1 cellular context compared by ENCODE assay signal in the genomic region with DNA sequence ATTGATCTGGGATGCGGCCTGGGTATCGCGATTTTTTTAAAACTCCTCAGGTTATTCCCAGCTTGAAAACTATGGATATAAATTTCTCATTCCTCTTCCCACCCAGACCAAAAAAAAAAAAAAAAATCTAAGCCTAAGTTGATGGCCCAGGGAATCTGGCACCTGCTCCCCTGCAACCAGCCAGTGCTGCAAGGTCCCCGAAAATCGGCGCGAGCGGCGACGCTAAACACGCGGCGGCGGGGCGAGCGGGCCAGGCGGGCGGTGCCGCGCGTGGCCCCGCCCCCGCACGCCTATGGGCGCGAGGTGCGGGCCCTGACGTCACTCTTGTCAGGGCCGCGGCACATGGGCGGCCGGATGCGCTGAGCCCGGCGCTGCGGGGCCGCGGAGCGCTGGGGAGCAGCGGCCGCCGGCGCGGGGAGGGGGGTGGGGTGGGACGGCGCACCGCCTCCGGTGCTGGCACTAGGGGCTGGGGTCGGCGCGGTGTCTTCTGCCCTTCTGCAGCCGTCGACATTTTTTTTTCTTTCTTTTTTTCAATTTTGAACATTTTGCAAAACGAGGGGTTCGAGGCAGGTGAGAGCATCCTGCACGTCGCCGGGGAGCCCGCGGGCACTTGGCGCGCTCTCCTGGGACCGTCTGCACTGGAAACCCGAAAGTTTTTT.
TF ChIP-seq lines count a peak whose summit lies in the region.

Gene HLF (plus strand): TSS at position 321 of the 659 bp plus-strand sequence. CDS start 525 bp downstream, outside the sequence.

TF ChIP-seq in K562, 482 proteins besides CTCF, POLR2A, EP300 and RAD21 (continued from another document):
- TF ChIP-seq CTBP1 (IDR thresholded peaks at IDR 0.05; ENCODE audit: borderline replicate concordance) (peak; percentile 94), E2F6 (IDR thresholded peaks at IDR 0.05; ENCODE audit: borderline replicate concordance in 1 of 2, extremely low read depth in 1 of 2, insufficient read depth in 1 of 2, insufficient read length in 1 of 2, low read depth in 1 of 2, low read length in 1 of 2, poor library complexity in 1 of 2, severe bottlenecking in 1 of 2) (peak; percentile 98 to 99), ZNF175 (CRISPR knock-in tag; IDR thresholded peaks at IDR 0.05; ENCODE audit: low read depth) (no peak), PBX2 (CRISPR knock-in tag; IDR thresholded peaks at IDR 0.05; ENCODE audit: low read depth) (no peak), PBX2 (tag; conservative IDR thresholded peaks at IDR 0.05; ENCODE audit: low read depth) (no peak), TEAD4 (IDR thresholded peaks at IDR 0.05; ENCODE audit: low read length) (no peak), TEAD4 (CRISPR knock-in tag; IDR thresholded peaks at IDR 0.05; ENCODE audit: borderline replicate concordance) (peak; percentile 97), TFAP4 (CRISPR knock-in tag; IDR thresholded peaks at IDR 0.05; ENCODE audit: borderline replicate concordance) (peak; percentile 26; the same call in 1 of the 2 replicates), SOX6 (IDR thresholded peaks at IDR 0.05) (peak; percentile 21; the same call in 1 of the 2 replicates), FOXP1 (CRISPR knock-in tag; IDR thresholded peaks at IDR 0.05) (peak; percentile 99), EZH2 (IDR thresholded peaks at IDR 0.05; ENCODE audit: borderline replicate concordance, low read depth, low read length) (no peak), ZNF121 (CRISPR knock-in tag; conservative IDR thresholded peaks at IDR 0.05) (peak; percentile 97), NR2C2 (CRISPR knock-in tag; IDR thresholded peaks at IDR 0.05) (0 out of 2 replicates have a peak, but pooled peaks have one; percentile 46), NR2C2 (tag; IDR thresholded peaks at IDR 0.05) (no peak), JUN (IDR thresholded peaks at IDR 0.05; ENCODE audit: borderline replicate concordance, low read depth, low read length) (peak; percentile 66; the same call in 1 of the 2 replicates), JUN (CRISPR knock-in tag; IDR thresholded peaks at IDR 0.05; ENCODE audit: borderline replicate concordance) (peak; percentile 97), L3MBTL2 (IDR thresholded peaks at IDR 0.05) (peak; percentile 98), STAT5B (CRISPR knock-in tag; IDR thresholded peaks at IDR 0.05) (no peak), COPS2 (conservative IDR thresholded peaks at IDR 0.05) (no peak), TOE1 (IDR thresholded peaks at IDR 0.05; ENCODE audit: borderline replicate concordance) (no peak), TOE1 (CRISPR knock-in tag; IDR thresholded peaks at IDR 0.05; ENCODE audit: borderline replicate concordance, low read depth) (peak; percentile 53; the same call in 1 of the 2 replicates), TGIF2 (CRISPR knock-in tag; IDR thresholded peaks at IDR 0.05) (peak; percentile 73; the same call in 1 of the 2 replicates), YY1 (IDR thresholded peaks at IDR 0.05; ENCODE audit: borderline replicate concordance in 1 of 3, control insufficient read depth in 1 of 3, extremely low read depth in 1 of 3, insufficient read depth in 3 of 3, insufficient read length in 1 of 3, insufficient replicate concordance in 2 of 3, low read depth in 1 of 3, low read length in 2 of 3) (peak in 2 of 3 experiments; percentile 11 to 59), STAG1 (CRISPR knock-in tag; IDR thresholded peaks at IDR 0.05; ENCODE audit: borderline replicate concordance) (no peak), NONO (IDR thresholded peaks at IDR 0.05; ENCODE audit: low read depth in 2 of 2, low read length in 1 of 2) (0 out of 4 replicates have a peak, but pooled peaks of 1 of the 2 experiments have one; percentile 58), ZNF431 (CRISPR knock-in tag; IDR thresholded peaks at IDR 0.05) (peak; percentile 90), CREM (IDR thresholded peaks at IDR 0.05; ENCODE audit: low read depth) (peak; percentile 88), GATAD2B (IDR thresholded peaks at IDR 0.05; ENCODE audit: borderline replicate concordance) (peak; percentile 74; the same call in 1 of the 2 replicates), ZNF518B (CRISPR knock-in tag; IDR thresholded peaks at IDR 0.05) (no peak), RB1 (IDR thresholded peaks at IDR 0.05; ENCODE audit: low read depth) (peak; percentile 85), MYC (IDR thresholded peaks at IDR 0.05; ENCODE audit: low read depth, low read length) (peak; percentile 86), MYC (CRISPR knock-in tag; IDR thresholded peaks at IDR 0.05; ENCODE audit: borderline replicate concordance, low read depth) (no peak), FOXJ3 (CRISPR knock-in tag; IDR thresholded peaks at IDR 0.05) (no peak), ZNF592 (IDR thresholded peaks at IDR 0.05) (peak; percentile 61; the same call in 1 of the 2 replicates), ATF7 (IDR thresholded peaks at IDR 0.05) (peak; percentile 95), HMGN3 (IDR thresholded peaks at IDR 0.05; ENCODE audit: borderline replicate concordance, extremely low read depth, insufficient read length, low read depth, low read length) (peak; percentile 88)
- TF ChIP-seq, protein P1, sequence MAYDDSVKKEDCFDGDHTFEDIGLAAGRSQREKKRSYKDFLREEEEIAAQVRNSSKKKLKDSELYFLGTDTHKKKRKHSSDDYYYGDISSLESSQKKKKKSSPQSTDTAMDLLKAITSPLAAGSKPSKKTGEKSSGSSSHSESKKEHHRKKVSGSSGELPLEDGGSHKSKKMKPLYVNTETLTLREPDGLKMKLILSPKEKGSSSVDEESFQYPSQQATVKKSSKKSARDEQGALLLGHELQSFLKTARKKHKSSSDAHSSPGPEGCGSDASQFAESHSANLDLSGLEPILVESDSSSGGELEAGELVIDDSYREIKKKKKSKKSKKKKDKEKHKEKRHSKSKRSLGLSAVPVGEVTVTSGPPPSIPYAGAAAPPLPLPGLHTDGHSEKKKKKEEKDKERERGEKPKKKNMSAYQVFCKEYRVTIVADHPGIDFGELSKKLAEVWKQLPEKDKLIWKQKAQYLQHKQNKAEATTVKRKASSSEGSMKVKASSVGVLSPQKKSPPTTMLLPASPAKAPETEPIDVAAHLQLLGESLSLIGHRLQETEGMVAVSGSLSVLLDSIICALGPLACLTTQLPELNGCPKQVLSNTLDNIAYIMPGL (CRISPR knock-in tag; IDR thresholded peaks at IDR 0.05): 0 out of 2 replicates have a peak, but pooled peaks have one; percentile 28
